In genomic region chr10:114282526-114282925, GRCh38 we compare ENCODE assay signal across 16 cellular contexts. TPM values are rescaled to one million over a fixed set of nuclear protein-coding genes. Genes with fewer than 3 reads are reported as not detected.
DNase-seq lines count a peak whose midpoint lies in the region; ATAC-seq and TF ChIP-seq lines count a peak whose summit lies in the region.
"Had no signal": no experiment of that assay in that cellular context is flagged by ENCODE, and none has a peak within 500 bp of the region (broad histone marks: within the 10 kb centered on the region; RNA-seq: fewer than 3 reads in every experiment).

No MANE protein-coding gene starts in this region.

- CTCF ChIA-PET in activated naive CD4-positive, alpha-beta T cell treated with anti-CD3 and anti-CD28 coated beads for 36 hours (lab: Charles Lee), result interaction anchor here (1.5 kb wide), 1 partner anchor 21 kb away, joined by 6 read pairs; no protein-coding TSS in a partner anchor

- no peak for TF ChIP-seq CTCF in left lung (IDR thresholded peaks at IDR 0.05)

- no peaks in the 10 kb centered on the region for H3K27me3 ChIP-seq in left lung

- no peaks in the 10 kb centered on the region for H3K36me3 ChIP-seq in left lung

- no peaks in the 10 kb centered on the region for H3K27me3 Mint-ChIP-seq in activated naive CD4-positive, alpha-beta T cell treated with anti-CD3 and anti-CD28 coated beads, Interleukin-2, amount 50 U/mL, for 24 hours
- no peaks in the 10 kb centered on the region for H3K27me3 Mint-ChIP-seq in activated naive CD4-positive, alpha-beta T cell treated with anti-CD3 and anti-CD28 coated beads for 36 hours (ENCODE audit: low read depth)
- H3K27me3 Mint-ChIP-seq in activated T-cell treated with anti-CD3 and anti-CD28 coated beads, Interleukin-2, amount 50 U/mL, for 72 hours (ENCODE audit: low read depth), result no peaks in the 10 kb centered on the region

- H3K4me1 Mint-ChIP-seq in activated naive CD4-positive, alpha-beta T cell treated with anti-CD3 and anti-CD28 coated beads, Interleukin-2, amount 50 U/mL, for 24 hours, result no peaks in the 10 kb centered on the region
- no peaks in the 10 kb centered on the region for H3K4me1 Mint-ChIP-seq in activated naive CD4-positive, alpha-beta T cell treated with anti-CD3 and anti-CD28 coated beads for 36 hours (ENCODE audit: low read depth)
- no peaks in the 10 kb centered on the region for H3K4me1 Mint-ChIP-seq in activated T-cell treated with anti-CD3 and anti-CD28 coated beads, Interleukin-2, amount 50 U/mL, for 72 hours (ENCODE audit: low read depth)
- H3K4me1 Mint-ChIP-seq: B cell; CD4-positive, alpha-beta memory T cell had no signal

- no peak for DNase-seq in activated naive CD4-positive, alpha-beta T cell treated with anti-CD3 and anti-CD28 coated beads for 36 hours
- DNase-seq in left lung, result no peak
- DNase-seq in sciatic nerve (ENCODE audit: low spot score), result peak; percentile 35
- DNase-seq in epidermal melanocyte (ENCODE audit: insufficient read length, low spot score), result no peak
- DNase-seq in activated T-cell treated with anti-CD3 and anti-CD28 coated beads, Interleukin-2, amount 50 U/mL, for 72 hours, result no peak
- DNase-seq: CD4-positive, alpha-beta memory T cell; DMS53; GF-D8; HCEC 1CT; HFFc6 had no signal

- peak; percentile 77 for ATAC-seq in left lung
- no peak for ATAC-seq in sciatic nerve
- no peak for ATAC-seq in HG03039 (IDR thresholded peaks at IDR 0.05; ENCODE audit: unreplicated experiment)
- ATAC-seq in activated T-cell treated with anti-CD3 and anti-CD28 coated beads, Interleukin-2, amount 50 U/mL, for 72 hours (replicated peaks in 1 of 2), result no peak
- ATAC-seq: HepG2 had no signal

- peak overlapping the region; percentile 52 for H3K27ac Mint-ChIP-seq in activated naive CD4-positive, alpha-beta T cell treated with anti-CD3 and anti-CD28 coated beads, Interleukin-2, amount 50 U/mL, for 24 hours
- H3K27ac Mint-ChIP-seq in activated naive CD4-positive, alpha-beta T cell treated with anti-CD3 and anti-CD28 coated beads for 36 hours, result no peak overlapping the region
- H3K27ac Mint-ChIP-seq in activated T-cell treated with anti-CD3 and anti-CD28 coated beads, Interleukin-2, amount 50 U/mL, for 72 hours, result no peak overlapping the region
- H3K27ac Mint-ChIP-seq: B cell, HFFc6 had no signal

- H3K9me3 ChIP-seq in left lung, result no peaks in the 10 kb centered on the region

- H3K4me3 ChIP-seq in left lung, result no peak overlapping the region

- H3K27ac ChIP-seq in left lung, result no peak overlapping the region
- H3K27ac ChIP-seq: C4-2B had no signal

- H3K4me3 Mint-ChIP-seq in activated naive CD4-positive, alpha-beta T cell treated with anti-CD3 and anti-CD28 coated beads, Interleukin-2, amount 50 U/mL, for 24 hours, result no peak overlapping the region
- no peak overlapping the region for H3K4me3 Mint-ChIP-seq in activated naive CD4-positive, alpha-beta T cell treated with anti-CD3 and anti-CD28 coated beads for 36 hours
- H3K4me3 Mint-ChIP-seq in activated T-cell treated with anti-CD3 and anti-CD28 coated beads, Interleukin-2, amount 50 U/mL, for 72 hours, result no peak overlapping the region
- H3K4me3 Mint-ChIP-seq: B cell; CD4-positive, alpha-beta memory T cell; HFFc6 had no signal

- H3K36me3 Mint-ChIP-seq in activated naive CD4-positive, alpha-beta T cell treated with anti-CD3 and anti-CD28 coated beads, Interleukin-2, amount 50 U/mL, for 24 hours, result no peaks in the 10 kb centered on the region
- no peaks in the 10 kb centered on the region for H3K36me3 Mint-ChIP-seq in activated naive CD4-positive, alpha-beta T cell treated with anti-CD3 and anti-CD28 coated beads for 36 hours (ENCODE audit: low read depth)
- no peaks in the 10 kb centered on the region for H3K36me3 Mint-ChIP-seq in activated T-cell treated with anti-CD3 and anti-CD28 coated beads, Interleukin-2, amount 50 U/mL, for 72 hours (ENCODE audit: insufficient read depth in 2 of 2)
- H3K36me3 Mint-ChIP-seq: CD4-positive, alpha-beta memory T cell had no signal

- H3K4me1 ChIP-seq in left lung, result no peaks in the 10 kb centered on the region

- no peaks in the 10 kb centered on the region for H3K9me3 Mint-ChIP-seq in activated naive CD4-positive, alpha-beta T cell treated with anti-CD3 and anti-CD28 coated beads, Interleukin-2, amount 50 U/mL, for 24 hours
- no peaks in the 10 kb centered on the region for H3K9me3 Mint-ChIP-seq in activated naive CD4-positive, alpha-beta T cell treated with anti-CD3 and anti-CD28 coated beads for 36 hours
- no peaks in the 10 kb centered on the region for H3K9me3 Mint-ChIP-seq in activated T-cell treated with anti-CD3 and anti-CD28 coated beads, Interleukin-2, amount 50 U/mL, for 72 hours
- H3K9me3 Mint-ChIP-seq: CD4-positive, alpha-beta memory T cell; HFFc6 had no signal

- intact Hi-C loops in activated naive CD4-positive, alpha-beta T cell treated with anti-CD3 and anti-CD28 coated beads for 36 hours (cut with micrococcal nuclease), result no loop called here
- intact Hi-C loops in left lung (cut with DNase I) (no loop called here), sciatic nerve (cut with DNase I) (no loop called here)

RNA-seq across cellular contexts. Expression of gene VWA2, which starts 43.5 kb away (rescaled TPM):
- not detected for total RNA-seq in activated naive CD4-positive, alpha-beta T cell treated with anti-CD3 and anti-CD28 coated beads for 36 hours
- total RNA-seq in left lung (10 to 100 TPM in 1 of 2 donors, 1 to 10 TPM in 1; 9.5 to 18.9 TPM), sciatic nerve (0.62 TPM)
- total RNA-seq in activated T-cell treated with anti-CD3 and anti-CD28 coated beads, Interleukin-2, amount 50 U/mL, for 72 hours, result not detected
- total RNA-seq: B cell; CD4-positive, alpha-beta memory T cell; H4; HepG2 had no signal
